In genomic region chr19:801861-802496, GRCh38 we compare ENCODE assay signal across 1 cellular context.
TF ChIP-seq lines count a peak whose summit lies in the region.

No MANE protein-coding gene starts in this region.

TF ChIP-seq in endothelial cell of umbilical vein, 7 proteins besides CTCF, POLR2A, EP300 and RAD21:
- TF ChIP-seq FOS (IDR thresholded peaks at IDR 0.05; ENCODE audit: borderline replicate concordance, insufficient read depth, low read length): no peak
- no peak for TF ChIP-seq EZH2 (IDR thresholded peaks at IDR 0.05; ENCODE audit: borderline replicate concordance, low read depth, low read length, severe bottlenecking)
- no peak for TF ChIP-seq MYC (IDR thresholded peaks at IDR 0.05; ENCODE audit: low read depth, low read length)
- TF ChIP-seq POLR2AphosphoS5 (IDR thresholded peaks at IDR 0.05; ENCODE audit: insufficient read depth, low read depth, low read length): no peak
- TF ChIP-seq JUN (IDR thresholded peaks at IDR 0.05; ENCODE audit: borderline replicate concordance, insufficient read depth, insufficient read length, low read depth): no peak
- TF ChIP-seq MAX (IDR thresholded peaks at IDR 0.05; ENCODE audit: insufficient read depth, insufficient read length): no peak
- no peak for TF ChIP-seq GATA2 (IDR thresholded peaks at IDR 0.05; ENCODE audit: insufficient read depth, insufficient read length, low read depth, low read length)
